Comparison of ENCODE assay signal across 18 cellular contexts in the genomic region with DNA sequence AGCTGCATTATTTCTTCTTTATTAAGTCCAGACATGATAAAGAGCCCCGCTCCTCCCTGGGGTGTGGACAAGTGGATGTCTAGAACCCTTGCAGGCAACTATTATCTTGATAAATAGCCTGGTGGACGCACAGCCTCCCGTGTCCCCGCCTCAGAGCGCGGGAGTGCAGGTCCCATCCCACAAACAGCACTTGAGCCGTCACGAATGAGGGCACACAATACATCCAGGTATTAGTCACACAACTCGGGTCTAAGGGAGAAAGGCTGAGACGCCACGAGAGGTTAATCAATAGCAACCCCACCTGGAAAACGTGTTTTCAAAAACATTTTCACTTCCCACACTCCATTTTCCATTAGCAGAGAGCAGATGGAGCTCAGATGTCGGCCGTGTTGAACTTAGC.
A peak's percentile ranks its signal among the peaks of the same experiment; 100 is the strongest.
DNase-seq lines count a peak whose midpoint lies in the region; ATAC-seq and TF ChIP-seq lines count a peak whose summit lies in the region.
"Had no signal": no experiment of that assay in that cellular context is flagged by ENCODE, and none has a peak within 500 bp of the region (broad histone marks: within the 10 kb centered on the region; RNA-seq: fewer than 3 reads in every experiment).

No MANE protein-coding gene starts in this region.

- H3K27me3 Mint-ChIP-seq in T-helper 17 cell: peaks cover 12% of the 10 kb centered on the region

- no peak overlapping the region for H3K18ac ChIP-seq in mesendoderm (ENCODE audit: low read length)

- no peaks in the 10 kb centered on the region for H3K36me3 Mint-ChIP-seq in T-helper 17 cell (ENCODE audit: low read depth)
- H3K36me3 Mint-ChIP-seq: activated naive CD4-positive, alpha-beta T cell treated with anti-CD3 and anti-CD28 coated beads, Interleukin-2, amount 50 U/mL, for 24 hours; CD8-positive, alpha-beta memory T cell had no signal

- H3K4me3 ChIP-seq in mesendoderm (ENCODE audit: low read length): no peak overlapping the region
- H3K4me3 ChIP-seq in colonic mucosa: no peak overlapping the region
- H3K4me3 ChIP-seq in MG63: no peak overlapping the region
- H3K4me3 ChIP-seq: gastroesophageal sphincter, pancreas had no signal

- H2BK120ac ChIP-seq in mesendoderm (ENCODE audit: low read depth, low read length): no peak overlapping the region

- no peak overlapping the region for H4K8ac ChIP-seq in mesendoderm (ENCODE audit: low read depth, low read length)

- H4K5ac ChIP-seq in mesendoderm (ENCODE audit: low read length): no peak overlapping the region

- H3K36me3 ChIP-seq in mesendoderm (ENCODE audit: control insufficient read depth, insufficient read depth, low read length) (no peaks in the 10 kb centered on the region), colonic mucosa (no peaks in the 10 kb centered on the region), MG63 (no peaks in the 10 kb centered on the region)
- H3K36me3 ChIP-seq: gastroesophageal sphincter, pancreas had no signal

- H3K4me2 ChIP-seq in mesendoderm (ENCODE audit: low read length): no peak overlapping the region

- H3K27ac Mint-ChIP-seq in T-helper 17 cell: no peak overlapping the region
- H3K27ac Mint-ChIP-seq: activated naive CD4-positive, alpha-beta T cell treated with anti-CD3 and anti-CD28 coated beads, Interleukin-2, amount 50 U/mL, for 24 hours; CD8-positive, alpha-beta memory T cell had no signal

- H3K4me3 Mint-ChIP-seq in T-helper 17 cell: no peak overlapping the region
- H3K4me3 Mint-ChIP-seq: activated naive CD4-positive, alpha-beta T cell treated with anti-CD3 and anti-CD28 coated beads, Interleukin-2, amount 50 U/mL, for 24 hours; CD8-positive, alpha-beta memory T cell had no signal

- no peaks in the 10 kb centered on the region for H3K79me1 ChIP-seq in mesendoderm (ENCODE audit: low read length)

- H3K4me1 Mint-ChIP-seq in T-helper 17 cell: no peaks in the 10 kb centered on the region
- H3K4me1 Mint-ChIP-seq: activated naive CD4-positive, alpha-beta T cell treated with anti-CD3 and anti-CD28 coated beads, Interleukin-2, amount 50 U/mL, for 24 hours; CD8-positive, alpha-beta memory T cell had no signal

- H3K9ac ChIP-seq in mesendoderm (ENCODE audit: low read length): no peak overlapping the region
- no peak overlapping the region for H3K9ac ChIP-seq in colonic mucosa (ENCODE audit: low read depth in 2 of 2, low read length in 2 of 2)

- H3K56ac ChIP-seq in mesendoderm (ENCODE audit: low read length): peak overlapping the region; percentile 6

- H3K27ac ChIP-seq in mesendoderm (ENCODE audit: low read depth, low read length) (no peak overlapping the region), colonic mucosa (no peak overlapping the region)
- H3K27ac ChIP-seq: epithelial cell of prostate, gastroesophageal sphincter, HL-60, pancreas had no signal

- H3K4me1 ChIP-seq in mesendoderm (ENCODE audit: control insufficient read depth, low read depth, low read length) (peaks cover 5% of the 10 kb centered on the region), colonic mucosa (no peaks in the 10 kb centered on the region)
- H3K4me1 ChIP-seq: gastroesophageal sphincter, pancreas had no signal

- H3K4ac ChIP-seq in mesendoderm (ENCODE audit: low read depth, low read length): no peak overlapping the region

- no peaks in the 10 kb centered on the region for H3K9me3 ChIP-seq in colonic mucosa
- H3K9me3 ChIP-seq in T-helper 17 cell (ENCODE audit: control insufficient read depth, low read length, poor library complexity, severe bottlenecking): no peaks in the 10 kb centered on the region
- no peaks in the 10 kb centered on the region for H3K9me3 ChIP-seq in MG63
- H3K9me3 ChIP-seq: gastroesophageal sphincter, pancreas had no signal

- WGBS in mesendoderm (ENCODE audit: extremely low coverage, insufficient coverage, low lambda C conversion rate): no CpG with 5 or more reads among the region's 14 CpGs

- ATAC-seq in T-helper 17 cell: no peak
- ATAC-seq: gastroesophageal sphincter had no signal

- H3K79me2 ChIP-seq in mesendoderm (ENCODE audit: control insufficient read depth, insufficient read depth, low read length): no peaks in the 10 kb centered on the region

- intact Hi-C loops in colonic mucosa (cut with DNase I): no loop called here

- DNase-seq in DMS79 treated with DMSO at 0.1 percent for 48 hours (lab: John Stamatoyannopoulos, UW) (peak; percentile 99), NCI-H187 treated with DMSO at 0.1 percent for 48 hours (lab: John Stamatoyannopoulos, UW) (peak; percentile 99), NCI-H69 (lab: John Stamatoyannopoulos, UW) (peak; percentile 97), mesendoderm (no peak), colonic mucosa (no peak), T-helper 17 cell (no peak), MG63 (no peak), amygdala (lab: John Stamatoyannopoulos, UW) (no peak)
- DNase-seq: activated CD4-positive, alpha-beta T cell treated with anti-CD3 and anti-CD28 coated beads, Interleukin-2, amount 50 U/mL, for 48 hours; activated T-cell treated with anti-CD3 and anti-CD28 coated beads, Interleukin-2, amount 50 U/mL, for 48 hours; CD8-positive, alpha-beta memory T cell; MV-4-11; pancreas; stimulated activated CD4-positive, alpha-beta T cell treated with anti-CD3 and anti-CD28 coated beads, Interleukin-2, amount 100 ng/mL, for 48 hours had no signal

- no peak overlapping the region for H2BK5ac ChIP-seq in mesendoderm (ENCODE audit: low read length)

- no peak overlapping the region for H2BK15ac ChIP-seq in mesendoderm (replicated peaks; ENCODE audit: low read depth)

- H3K27me3 ChIP-seq in mesendoderm (ENCODE audit: insufficient read depth, low read length, poor library complexity) (no peaks in the 10 kb centered on the region), colonic mucosa (no peaks in the 10 kb centered on the region), MG63 (no peaks in the 10 kb centered on the region)

- TF ChIP-seq CTCF in colonic mucosa (IDR thresholded peaks at IDR 0.05): no peak

- H3K23ac ChIP-seq in mesendoderm (ENCODE audit: low read length): no peak overlapping the region

- H2AK5ac ChIP-seq in mesendoderm (ENCODE audit: low read length): no peak overlapping the region

Comparison
In these comparisons a context has a peak if more than half of its experiments do, and no peak if none do; other contexts are left out.
1. DNase-seq: peak in DMS79 treated with DMSO at 0.1 percent for 48 hours (single experiment), NCI-H187 treated with DMSO at 0.1 percent for 48 hours (single experiment) and NCI-H69 (single experiment); none in mesendoderm (single experiment), colonic mucosa (single experiment), T-helper 17 cell (0 of 3), MG63 (single experiment) and amygdala (0 of 56).